Comparison of ENCODE assay signal across 33 cellular contexts in the genomic region with DNA sequence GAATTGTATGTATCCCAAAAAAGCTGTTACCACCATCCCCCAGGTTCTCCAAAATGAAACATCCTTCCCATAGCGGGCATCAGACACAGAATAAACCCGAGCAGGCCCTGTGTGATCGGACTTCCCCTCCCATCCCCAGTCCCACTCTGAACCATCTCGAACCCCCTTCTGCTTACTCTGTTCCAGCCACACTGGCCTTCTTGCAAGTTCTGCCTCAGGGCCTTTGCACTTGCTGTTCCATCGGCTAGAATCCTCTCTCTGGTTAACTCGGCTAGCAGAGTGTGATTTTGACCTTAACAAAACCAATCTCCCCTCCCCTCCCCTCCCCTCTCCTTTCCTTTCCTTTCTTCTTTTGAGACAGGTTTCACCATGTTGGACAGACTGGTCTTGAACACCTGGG.
"Had no signal": no experiment of that assay in that cellular context is flagged by ENCODE, and none has a peak within 500 bp of the region (broad histone marks: within the 10 kb centered on the region; RNA-seq: fewer than 3 reads in every experiment).

No MANE protein-coding gene starts in this region.

- H3K27ac ChIP-seq: adrenal gland, ascending aorta, brain microvascular endothelial cell, breast epithelium, cardiac muscle cell had no signal

- FAIRE-seq: astrocyte, bronchial epithelial cell had no signal

- H3K27me3 ChIP-seq: adrenal gland, ascending aorta, brain microvascular endothelial cell, breast epithelium, cardiac muscle cell had no signal

- H3K4me3 ChIP-seq: adrenal gland, ascending aorta, breast epithelium, cardiac muscle cell had no signal

- DNase-seq: activated effector memory CD4-positive, alpha-beta T cell treated with anti-CD3 and anti-CD28 coated beads, Interleukin-2, amount 50 U/mL, for 16 hours; activated effector memory CD4-positive, alpha-beta T cell treated with Interleukin-2 at 50 U/mL for 16 hours; activated gamma-delta T cell; activated gamma-delta T cell treated with Interleukin-2 at 50 U/mL for 16 hours; activated naive CD4-positive, alpha-beta T cell; activated naive CD4-positive, alpha-beta T cell treated with anti-CD3 and anti-CD28 coated beads for 36 hours; activated naive CD4-positive, alpha-beta T cell treated with anti-CD3 and anti-CD28 coated beads, Interleukin-2, amount 10 ng/mL, durations not matched to agents 7 days and 5 days; activated naive CD4-positive, alpha-beta T cell treated with anti-CD3 and anti-CD28 coated beads, Interleukin-2, amount 50 U/mL, for 16 hours; activated naive CD4-positive, alpha-beta T cell treated with Interleukin-2 at 50 U/mL for 16 hours; activated naive CD8-positive, alpha-beta T cell treated with anti-CD3 and anti-CD28 coated beads for 36 hours; activated naive CD8-positive, alpha-beta T cell treated with anti-CD3 and anti-CD28 coated beads, Interleukin-2, amount 10 ng/mL, durations not matched to agents 7 days and 5 days; activated naive CD8-positive, alpha-beta T cell treated with anti-CD3 and anti-CD28 coated beads, Interleukin-2, amount 50 U/mL, for 24 hours; activated T-cell treated with anti-CD3 and anti-CD28 coated beads, Interleukin-2, amount 50 U/mL, for 1 hour; activated T-cell treated with anti-CD3 and anti-CD28 coated beads, Interleukin-2, amount 50 U/mL, for 24 hours; activated T-cell treated with anti-CD3 and anti-CD28 coated beads, Interleukin-2, amount 50 U/mL, for 4 hours; activated T-cell treated with anti-CD3 and anti-CD28 coated beads, Interleukin-2, amount 50 U/mL, for 48 hours; activated T-cell treated with anti-CD3 and anti-CD28 coated beads, Interleukin-2, amount 50 U/mL, for 72 hours; adrenal gland; amniotic stem cell; amygdala; anterior cingulate cortex; aorta; brain microvascular endothelial cell; caudate nucleus; central memory CD4-positive, alpha-beta T cell; cerebellar nuclear complex had no signal

- ATAC-seq: activated naive CD4-positive, alpha-beta T cell treated with anti-CD3 and anti-CD28 coated beads, Interleukin-2, amount 50 U/mL, for 72 hours; activated naive CD8-positive, alpha-beta T cell treated with anti-CD3 and anti-CD28 coated beads, Interleukin-2, amount 50 U/mL, for 24 hours; activated T-cell treated with anti-CD3 and anti-CD28 coated beads, Interleukin-2, amount 50 U/mL, for 4 hours; activated T-cell treated with anti-CD3 and anti-CD28 coated beads, Interleukin-2, amount 50 U/mL, for 72 hours; activated T-helper 17 cell treated with anti-CD3 and anti-CD28 coated beads, Interleukin-2, amount 50 U/mL, for 72 hours had no signal

- H3K9me3 ChIP-seq: adrenal gland, ascending aorta, breast epithelium had no signal

- H3K4me1 ChIP-seq: adrenal gland, ascending aorta, breast epithelium had no signal
